Comparison of ENCODE assay signal across 8 cellular contexts in genomic region chr22:38704568-38705234, GRCh38. TPM values are rescaled to one million over a fixed set of nuclear protein-coding genes. Genes with fewer than 3 reads are reported as not detected.
DNase-seq lines count a peak whose midpoint lies in the region; ATAC-seq, FAIRE-seq and TF ChIP-seq lines count a peak whose summit lies in the region.

No MANE protein-coding gene starts in this region.

- no peak for DNase-seq in H7
- peak in 1 of 2 experiments; percentile 19 for DNase-seq in SJCRH30
- no peak for DNase-seq in esophagus squamous epithelium (lab: John Stamatoyannopoulos, UW)
- no peak for DNase-seq in retinal pigment epithelial cell (ENCODE audit: low read depth)
- DNase-seq in lower leg skin (ENCODE audit: low spot score in 2 of 2): no peak
- DNase-seq in EL: no peak
- DNase-seq in GM12891 (ENCODE audit: insufficient read length, low spot score): no peak

- TF ChIP-seq POLR2A in esophagus squamous epithelium (IDR thresholded peaks at IDR 0.05) (no peak), lower leg skin (IDR thresholded peaks at IDR 0.05) (no peak), GM12891 (IDR thresholded peaks at IDR 0.05; ENCODE audit: low read depth, low read length) (no peak)

- H3K4me1 ChIP-seq in SJCRH30 (peaks cover 9% of the 10 kb centered on the region), esophagus squamous epithelium (peaks cover 16 to 55% (median 28%) of the 10 kb centered on the region in 3 donors)

- peak overlapping the region; percentile 8; the same call in 1 of the 2 replicates for H3K27ac ChIP-seq in SJCRH30
- peak overlapping the region; percentile 73 to 93 (median 84) for H3K27ac ChIP-seq in esophagus squamous epithelium

- H3K36me3 ChIP-seq in H7 (replicated peaks; ENCODE audit: control insufficient read depth, insufficient read depth, low read length) (peaks cover 4% of the 10 kb centered on the region), SJCRH30 (no peaks in the 10 kb centered on the region), esophagus squamous epithelium (peaks cover 0 to 11% (median 0%) of the 10 kb centered on the region in 3 donors)

- intact Hi-C loops in esophagus squamous epithelium (cut with DNase I): loop anchor here (5.0 kb wide), 1 partner anchor 43 kb away; no protein-coding TSS in a partner anchor
- intact Hi-C loops in lower leg skin (cut with DNase I; ENCODE audit: low total_unique reads): no loop called here

- 11 to 19% methylated on average over 11 of the region's 11 CpGs for WGBS in esophagus squamous epithelium, 2 donors
- 10 to 16% methylated on average over 11 of the region's 11 CpGs for WGBS in lower leg skin, 2 donors

- H3K9me3 ChIP-seq in SJCRH30 (replicated peaks) (no peaks in the 10 kb centered on the region), esophagus squamous epithelium (no peaks in the 10 kb centered on the region)

- FAIRE-seq in GM12891 (lab: Jason Lieb, UNC): no peak

- no peak for ATAC-seq in HG03565 (IDR thresholded peaks at IDR 0.05; ENCODE audit: unreplicated experiment)

- TF ChIP-seq CTCF in esophagus squamous epithelium (IDR thresholded peaks at IDR 0.05) (no peak), retinal pigment epithelial cell (conservative IDR thresholded peaks at IDR 0.05; ENCODE audit: low read depth, low read length) (no peak), lower leg skin (IDR thresholded peaks at IDR 0.05) (no peak)

- no peaks in the 10 kb centered on the region for H3K27me3 ChIP-seq in H7 (ENCODE audit: control insufficient read depth, insufficient read depth, low read length)
- H3K27me3 ChIP-seq in SJCRH30: no peaks in the 10 kb centered on the region
- H3K27me3 ChIP-seq in esophagus squamous epithelium: no peaks in the 10 kb centered on the region

- H3K4me3 ChIP-seq in H7 (ENCODE audit: insufficient read depth, low read depth, low read length) (peak overlapping the region; percentile 31), SJCRH30 (peak overlapping the region; percentile 45), esophagus squamous epithelium (peak overlapping the region; percentile 7 to 58 (median 28)), retinal pigment epithelial cell (ENCODE audit: low read length) (peak overlapping the region; percentile 49), lower leg skin (ENCODE audit: low read depth, poor library complexity, severe bottlenecking) (no peak overlapping the region)

TF ChIP-seq in GM12891, 5 proteins besides CTCF, POLR2A, EP300 and RAD21:
- TF ChIP-seq POU2F2 (IDR thresholded peaks at IDR 0.05; ENCODE audit: low read depth, low read length): no peak
- no peak for TF ChIP-seq PAX5 (IDR thresholded peaks at IDR 0.05; ENCODE audit: insufficient read depth, low read length, severe bottlenecking)
- TF ChIP-seq SPI1 (IDR thresholded peaks at IDR 0.05; ENCODE audit: low read depth, low read length): no peak
- no peak for TF ChIP-seq POLR2AphosphoS5 (IDR thresholded peaks at IDR 0.05; ENCODE audit: low read depth, low read length)
- TF ChIP-seq TAF1 (IDR thresholded peaks at IDR 0.05; ENCODE audit: low read depth, low read length): no peak

RNA-seq across cellular contexts. Expression of gene GTPBP1, which starts 1.0 kb away (rescaled TPM):
- total RNA-seq in H7 (2014; rRNA removed; shearing (Covaris generic)): 71.4 and 92.1 TPM in 2 replicates
- 27.2 and 28.1 TPM in 2 replicates for total RNA-seq in SJCRH30 (2014; rRNA removed; shearing (Covaris generic))
- total RNA-seq in esophagus squamous epithelium (10 to 100 TPM; 15.3 to 37.4 (median 32.0) TPM), lower leg skin (10 to 100 TPM; 53.1 to 79.9 (median 72.7) TPM)
- polyA plus RNA-seq in GM12891 (2012; ENCODE audit: low read depth, missing spikeins): 26.0 TPM

RNA-seq across cellular contexts. Expression of gene JOSD1, which starts 4.0 kb away (rescaled TPM):
- total RNA-seq in H7 (2014; rRNA removed; shearing (Covaris generic)): 33.8 and 34.2 TPM in 2 replicates
- 25.9 and 26.5 TPM in 2 replicates for total RNA-seq in SJCRH30 (2014; rRNA removed; shearing (Covaris generic))
- 10 to 100 TPM; 27.8 to 48.8 (median 33.1) TPM for total RNA-seq in esophagus squamous epithelium
- 10 to 100 TPM; 52.0 to 90.6 (median 68.0) TPM for total RNA-seq in lower leg skin
- 30.2 TPM for polyA plus RNA-seq in GM12891 (2012; ENCODE audit: low read depth, missing spikeins)

RNA-seq across cellular contexts. Expression of gene TOMM22, which starts 22.9 kb away (rescaled TPM):
- 70.8 and 79.3 TPM in 2 replicates for total RNA-seq in H7 (2014; rRNA removed; shearing (Covaris generic))
- 79.0 and 84.3 TPM in 2 replicates for total RNA-seq in SJCRH30 (2014; rRNA removed; shearing (Covaris generic))
- 10 to 100 TPM; 23.4 to 73.7 (median 57.2) TPM for total RNA-seq in esophagus squamous epithelium
- total RNA-seq in lower leg skin: 10 to 100 TPM; 24.8 to 42.2 (median 34.5) TPM
- polyA plus RNA-seq in GM12891 (2012; ENCODE audit: low read depth, missing spikeins): 74.5 TPM

RNA-seq across cellular contexts. Expression of gene CBY1, which starts 48.3 kb away (rescaled TPM):
- 13.3 and 21.1 TPM in 2 replicates for total RNA-seq in H7 (2014; rRNA removed; shearing (Covaris generic))
- 8.2 and 9.9 TPM in 2 replicates for total RNA-seq in SJCRH30 (2014; rRNA removed; shearing (Covaris generic))
- 10 to 100 TPM in 3 of 4 donors, 1 to 10 TPM in 1; 8.7 to 21.1 (median 13.1) TPM for total RNA-seq in esophagus squamous epithelium
- 10 to 100 TPM; 16.6 to 26.6 (median 22.1) TPM for total RNA-seq in lower leg skin
- polyA plus RNA-seq in GM12891 (2012; ENCODE audit: low read depth, missing spikeins): 6.9 TPM

RNA-seq across cellular contexts. Expression of gene FAM227A, which starts 48.5 kb away (rescaled TPM):
- 1.2 and 3.8 TPM in 2 replicates for total RNA-seq in H7 (2014; rRNA removed; shearing (Covaris generic))
- total RNA-seq in SJCRH30 (2014; rRNA removed; shearing (Covaris generic)): 0.47 and 0.66 TPM in 2 replicates
- total RNA-seq in esophagus squamous epithelium (1 to 10 TPM in 1 of 4 donors, under 1 TPM in 3; 0.04 to 1.0 (median 0.12) TPM), lower leg skin (1 to 10 TPM in 3 of 4 donors, under 1 TPM in 1; 0.97 to 3.9 (median 2.4) TPM)
- polyA plus RNA-seq in GM12891 (2012; ENCODE audit: low read depth, missing spikeins): 0.28 TPM
